In the genomic region with DNA sequence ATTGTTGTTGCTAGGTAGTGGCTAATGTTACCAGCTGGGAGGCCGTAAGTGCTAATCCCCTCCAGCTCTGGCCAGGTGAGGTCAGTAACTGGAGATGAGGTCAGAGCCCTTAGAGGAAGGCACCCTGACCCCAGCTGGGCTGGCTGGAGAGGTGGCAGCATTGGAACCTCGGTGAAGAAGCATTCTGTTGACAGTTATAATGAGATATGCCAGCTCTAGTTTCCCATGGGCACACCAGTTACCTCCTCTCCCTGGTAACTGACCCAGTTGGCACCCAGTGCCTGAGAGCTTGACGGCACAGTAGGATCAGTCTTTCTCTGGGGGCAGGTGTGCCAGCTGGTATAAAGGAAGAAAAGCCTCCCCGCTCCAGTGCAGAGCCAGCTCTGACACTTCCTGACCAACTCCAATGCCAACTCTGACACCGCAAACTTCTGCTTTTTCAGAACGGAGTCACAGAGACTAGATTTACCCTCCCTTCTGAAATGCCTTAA, we compare ENCODE assay signal across 11 cellular contexts. TPM values are rescaled to one million over a fixed set of nuclear protein-coding genes. Genes with fewer than 3 reads are reported as not detected.
A peak's percentile ranks its signal among the peaks of the same experiment; 100 is the strongest.
DNase-seq lines count a peak whose midpoint lies in the region; ATAC-seq and TF ChIP-seq lines count a peak whose summit lies in the region.
"Had no signal": no experiment of that assay in that cellular context is flagged by ENCODE, and none has a peak within 500 bp of the region (broad histone marks: within the 10 kb centered on the region; RNA-seq: fewer than 3 reads in every experiment).

No MANE protein-coding gene starts in this region.

- H3K9me3 ChIP-seq in T-helper 17 cell (ENCODE audit: control insufficient read depth, low read length, poor library complexity, severe bottlenecking) (no peaks in the 10 kb centered on the region), right cardiac atrium (ENCODE audit: control insufficient read depth, low read length) (no peaks in the 10 kb centered on the region), gastrocnemius medialis (no peaks in the 10 kb centered on the region)

- no peaks in the 10 kb centered on the region for H3K27me3 ChIP-seq in right cardiac atrium (ENCODE audit: control insufficient read depth, insufficient read depth)
- peaks cover 0 to 4% (median 3%) of the 10 kb centered on the region in 3 donors for H3K27me3 ChIP-seq in gastrocnemius medialis

- H3K4me3 Mint-ChIP-seq in T-helper 17 cell = no peak overlapping the region

- H3K27ac ChIP-seq in right cardiac atrium (ENCODE audit: low read length) (no peak overlapping the region), gastrocnemius medialis (no peak overlapping the region)
- H3K27ac ChIP-seq: 22Rv1 had no signal

- H3K4me1 ChIP-seq in right cardiac atrium (ENCODE audit: control insufficient read depth, insufficient read depth, low read length) (no peaks in the 10 kb centered on the region), gastrocnemius medialis (peaks cover 0 to 6% of the 10 kb centered on the region in 2 donors)

- TF ChIP-seq POLR2A in gastrocnemius medialis (IDR thresholded peaks at IDR 0.05) = no peak
- TF ChIP-seq POLR2A in lower leg skin (IDR thresholded peaks at IDR 0.05) = no peak

- peak; percentile 16 for DNase-seq in DMS53 (lab: John Stamatoyannopoulos, UW)
- no peak for DNase-seq in DMS53 treated with DMSO at 0.1 percent for 48 hours (lab: John Stamatoyannopoulos, UW; ENCODE audit: unreplicated experiment)
- no peak for DNase-seq in T-helper 17 cell
- DNase-seq in right cardiac atrium = peak in 2 of 3 donors; percentile 18 to 58
- peak; percentile 32 to 34 for DNase-seq in gastrocnemius medialis
- DNase-seq in lower leg skin (ENCODE audit: low spot score in 2 of 2) = no peak
- no peak for DNase-seq in NCI-H128 (lab: John Stamatoyannopoulos, UW; ENCODE audit: unreplicated experiment)
- DNase-seq: effector memory CD4-positive, alpha-beta T cell; NCI-H226 had no signal

- in situ Hi-C loops in gastrocnemius medialis (cut with MboI; ENCODE audit: low sequenced_read_pairs in 4 of 4) = no loop called here

- H3K27me3 Mint-ChIP-seq in T-helper 17 cell = no peaks in the 10 kb centered on the region

- intact Hi-C loops in right cardiac atrium (cut with DNase I) (no loop called here), gastrocnemius medialis (cut with DNase I; ENCODE audit: low total_unique reads) (no loop called here), lower leg skin (cut with DNase I; ENCODE audit: low total_unique reads) (no loop called here)

- peaks cover 2% of the 10 kb centered on the region for H3K4me1 Mint-ChIP-seq in T-helper 17 cell

- no peak overlapping the region for H3K27ac Mint-ChIP-seq in T-helper 17 cell

- peaks cover 2% of the 10 kb centered on the region for H3K36me3 Mint-ChIP-seq in T-helper 17 cell (ENCODE audit: low read depth)

- H3K4me3 ChIP-seq in right cardiac atrium (ENCODE audit: low read length) = no peak overlapping the region
- H3K4me3 ChIP-seq in gastrocnemius medialis = no peak overlapping the region
- H3K4me3 ChIP-seq in lower leg skin (ENCODE audit: low read depth, poor library complexity, severe bottlenecking) = no peak overlapping the region

- H3K36me3 ChIP-seq in gastrocnemius medialis = no peaks in the 10 kb centered on the region

- TF ChIP-seq CTCF in gastrocnemius medialis (IDR thresholded peaks at IDR 0.05 in 4 of 5, conservative IDR thresholded peaks at IDR 0.05 in 1 of 5) = no peak
- no peak for TF ChIP-seq CTCF in lower leg skin (IDR thresholded peaks at IDR 0.05)

- 51% methylated on average over 6 of the region's 6 CpGs for WGBS in right cardiac atrium
- WGBS in lower leg skin, 2 donors = 34 to 39% methylated on average over 6 of the region's 6 CpGs

- ATAC-seq in T-helper 17 cell (peak; percentile 21), right cardiac atrium (peak; percentile 41 to 83), gastrocnemius medialis (peak; percentile 84 to 95), GM18867 (IDR thresholded peaks at IDR 0.05; ENCODE audit: unreplicated experiment) (no peak)

RNA-seq across cellular contexts. Expression of gene SLC2A1, which starts 35.0 kb away (rescaled TPM):
- total RNA-seq in T-helper 17 cell (10 to 100 TPM; 63.7 to 79.0 TPM), right cardiac atrium (10 to 100 TPM in 3 of 4 donors, 1 to 10 TPM in 1; 8.1 to 25.7 (median 15.2) TPM), gastrocnemius medialis (10 to 100 TPM in 2 of 4 donors, 1 to 10 TPM in 2; 6.3 to 16.1 (median 9.4) TPM), lower leg skin (1,000 to 10,000 TPM in 2 of 4 donors, 100 to 1,000 TPM in 2; 488 to 2,308 (median 910) TPM)
- 9.1 TPM for polyA plus RNA-seq in right cardiac atrium

Comparison
In these comparisons a context has a peak if more than half of its experiments do, and no peak if none do; other contexts are left out.
1. DNase-seq: peak in DMS53 (single experiment), right cardiac atrium (2 of 3) and gastrocnemius medialis (2 of 2); none in DMS53 treated with DMSO at 0.1 percent for 48 hours (single experiment), T-helper 17 cell (0 of 3), lower leg skin (0 of 2) and NCI-H128 (single experiment).
2. RNA of gene SLC2A1, which starts 35.0 kb away (total RNA-seq): 488 to 2,308 TPM in lower leg skin; 63.7 to 79.0 TPM in T-helper 17 cell, 8.1 to 25.7 TPM in right cardiac atrium and 6.3 to 16.1 TPM in gastrocnemius medialis; every median in the first group is over 4 times any median in the second.